20 cellular contexts compared by ENCODE assay signal in the genomic region with DNA sequence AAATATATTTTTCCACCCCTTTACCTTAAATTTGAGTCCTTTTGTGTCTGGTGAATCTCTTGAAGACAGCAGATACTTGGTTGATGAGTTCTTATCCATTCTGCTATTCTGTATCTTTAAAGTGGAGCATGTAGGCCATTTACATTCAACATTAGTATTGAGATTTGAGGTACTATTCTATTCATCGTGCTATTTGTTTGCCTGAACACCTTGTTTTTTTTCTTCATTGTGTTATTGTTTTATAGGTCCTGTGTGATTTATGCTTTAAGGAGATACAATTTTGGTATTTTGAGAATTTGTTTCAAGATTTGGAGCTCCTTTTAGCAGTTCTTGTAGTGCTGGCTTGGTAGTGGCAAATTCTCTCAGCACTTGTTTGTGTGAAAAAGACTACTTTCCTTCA. TPM values are rescaled to one million over a fixed set of nuclear protein-coding genes. Genes with fewer than 3 reads are reported as not detected.
A peak's percentile ranks its signal among the peaks of the same experiment; 100 is the strongest.
DNase-seq lines count a peak whose midpoint lies in the region; ATAC-seq, FAIRE-seq and TF ChIP-seq lines count a peak whose summit lies in the region.
"Had no signal": no experiment of that assay in that cellular context is flagged by ENCODE, and none has a peak within 500 bp of the region (broad histone marks: within the 10 kb centered on the region; RNA-seq: fewer than 3 reads in every experiment).

No MANE protein-coding gene starts in this region.

- H3K4me3 ChIP-seq in CD8-positive, alpha-beta T cell (ENCODE audit: low read depth, low read length): no peak overlapping the region
- no peak overlapping the region for H3K4me3 ChIP-seq in GM12878
- H3K4me3 ChIP-seq in PC-9: no peak overlapping the region
- H3K4me3 ChIP-seq in smooth muscle cell: no peak overlapping the region

- intact Hi-C loops in CD8-positive, alpha-beta T cell (cut with DNase I, micrococcal nuclease): no loop called here
- intact Hi-C loops in GM12878 (cut with micrococcal nuclease; ENCODE audit: unreplicated experiment): no loop called here
- intact Hi-C loops in PC-9 (cut with micrococcal nuclease; ENCODE audit: unreplicated experiment): no loop called here

- in situ Hi-C loops in GM12878 (cut with MboI): no loop called here

- H3K36me3 Mint-ChIP-seq in activated naive CD8-positive, alpha-beta T cell treated with anti-CD3 and anti-CD28 coated beads for 36 hours: peaks cover 79% of the 10 kb centered on the region
- peaks cover 83% of the 10 kb centered on the region for H3K36me3 Mint-ChIP-seq in activated naive CD8-positive, alpha-beta T cell treated with anti-CD3 and anti-CD28 coated beads, Interleukin-2, amount 50 U/mL, for 24 hours (ENCODE audit: low read depth)
- peaks cover 77% of the 10 kb centered on the region for H3K36me3 Mint-ChIP-seq in CD8-positive, alpha-beta T cell

- H3K36me3 ChIP-seq in CD8-positive, alpha-beta T cell (ENCODE audit: insufficient read depth, low read length): peaks cover 35% of the 10 kb centered on the region
- peaks cover 9 to 45% of the 10 kb centered on the region in 2 experiments for H3K36me3 ChIP-seq in GM12878 (ENCODE audit: control insufficient read depth in 2 of 2, insufficient read depth in 2 of 2, low read length in 1 of 2)
- H3K36me3 ChIP-seq in PC-9 (ENCODE audit: low read depth): peaks cover 29% of the 10 kb centered on the region
- H3K36me3 ChIP-seq in smooth muscle cell (ENCODE audit: low read depth): peaks cover 43% of the 10 kb centered on the region

- H3K27me3 ChIP-seq in CD8-positive, alpha-beta T cell (ENCODE audit: insufficient read depth, low read length): no peaks in the 10 kb centered on the region
- no peaks in the 10 kb centered on the region for H3K27me3 ChIP-seq in GM12878 (replicated peaks in 1 of 2; ENCODE audit: control insufficient read depth in 2 of 2, insufficient read depth in 2 of 2, low read length in 1 of 2)
- no peaks in the 10 kb centered on the region for H3K27me3 ChIP-seq in PC-9 (ENCODE audit: insufficient read depth, low read depth)
- H3K27me3 ChIP-seq in smooth muscle cell (ENCODE audit: low read depth): no peaks in the 10 kb centered on the region

- H3K9me3 Mint-ChIP-seq in activated naive CD8-positive, alpha-beta T cell treated with anti-CD3 and anti-CD28 coated beads for 36 hours: peaks cover 14% of the 10 kb centered on the region
- H3K9me3 Mint-ChIP-seq in activated naive CD8-positive, alpha-beta T cell treated with anti-CD3 and anti-CD28 coated beads, Interleukin-2, amount 50 U/mL, for 24 hours: peaks cover 3% of the 10 kb centered on the region
- H3K9me3 Mint-ChIP-seq in CD8-positive, alpha-beta T cell: peaks cover 13% of the 10 kb centered on the region

- no peak overlapping the region for H3K4me2 ChIP-seq in GM12878 (ENCODE audit: control insufficient read depth, insufficient read depth)
- no peak overlapping the region for H3K4me2 ChIP-seq in PC-9
- no peak overlapping the region for H3K4me2 ChIP-seq in smooth muscle cell

- BruUV-seq in GM12878 (replicated peaks; lab: Mats Ljungman, UMichigan): no TSS peak
- no TSS peak for BruUV-seq in PC-9 (replicated peaks; lab: Mats Ljungman, UMichigan)

- WGBS in GM12878 (ENCODE audit: insufficient coverage, insufficient replicate concordance, low lambda C conversion rate, missing lambda C conversion rate): 100% methylated on average over 1 of the region's 1 CpG
- 95% methylated on average over 1 of the region's 1 CpG for WGBS in smooth muscle cell (ENCODE audit: low lambda C conversion rate)

- H3F3A ChIP-seq in PC-9 (ENCODE audit: insufficient read depth, low read depth) (no peaks in the 10 kb centered on the region), smooth muscle cell (ENCODE audit: low read depth) (peaks cover 26% of the 10 kb centered on the region)

- no peaks in the 10 kb centered on the region for H3K27me3 Mint-ChIP-seq in activated naive CD8-positive, alpha-beta T cell treated with anti-CD3 and anti-CD28 coated beads for 36 hours
- no peaks in the 10 kb centered on the region for H3K27me3 Mint-ChIP-seq in activated naive CD8-positive, alpha-beta T cell treated with anti-CD3 and anti-CD28 coated beads, Interleukin-2, amount 50 U/mL, for 24 hours
- no peaks in the 10 kb centered on the region for H3K27me3 Mint-ChIP-seq in CD8-positive, alpha-beta T cell (ENCODE audit: low read depth)
- H3K27me3 Mint-ChIP-seq: CD8-positive, alpha-beta memory T cell; IgD-negative memory B cell had no signal

- TF ChIP-seq RAD21 in GM12878 (IDR thresholded peaks at IDR 0.05; ENCODE audit: insufficient read depth, low read depth, low read length): no peak

- H3K79me2 ChIP-seq in GM12878 (ENCODE audit: control insufficient read depth, insufficient read depth, low read length) (peaks cover 33% of the 10 kb centered on the region), PC-9 (ENCODE audit: low read depth) (peaks cover 42% of the 10 kb centered on the region), smooth muscle cell (ENCODE audit: low read depth) (peaks cover 99% of the 10 kb centered on the region)

- no peaks in the 10 kb centered on the region for H3K4me1 ChIP-seq in CD8-positive, alpha-beta T cell (ENCODE audit: insufficient read depth, low read length)
- H3K4me1 ChIP-seq in GM12878 (ENCODE audit: control insufficient read depth, insufficient read depth, low read length) (no peaks in the 10 kb centered on the region), PC-9 (replicated peaks; ENCODE audit: insufficient read depth) (no peaks in the 10 kb centered on the region), smooth muscle cell (ENCODE audit: low read depth) (no peaks in the 10 kb centered on the region)

- FAIRE-seq in GM12878 (lab: Jason Lieb, UNC): no peak
- FAIRE-seq: H54 had no signal

- H3K4me1 Mint-ChIP-seq in activated naive CD8-positive, alpha-beta T cell treated with anti-CD3 and anti-CD28 coated beads for 36 hours: peaks cover 35% of the 10 kb centered on the region
- peaks cover 36% of the 10 kb centered on the region for H3K4me1 Mint-ChIP-seq in activated naive CD8-positive, alpha-beta T cell treated with anti-CD3 and anti-CD28 coated beads, Interleukin-2, amount 50 U/mL, for 24 hours
- H3K4me1 Mint-ChIP-seq in CD8-positive, alpha-beta T cell (ENCODE audit: low read depth): peaks cover 37% of the 10 kb centered on the region

- H4K20me1 ChIP-seq in GM12878 (ENCODE audit: control insufficient read depth, insufficient read depth) (no peaks in the 10 kb centered on the region), PC-9 (ENCODE audit: insufficient read depth) (peaks cover 3% of the 10 kb centered on the region; the same call in 1 of the 2 replicates), smooth muscle cell (ENCODE audit: low read depth) (peaks cover 76% of the 10 kb centered on the region)

- H3K27ac ChIP-seq in CD8-positive, alpha-beta T cell (ENCODE audit: low read depth, low read length): no peak overlapping the region
- H3K27ac ChIP-seq in GM12878 (ENCODE audit: control insufficient read depth, insufficient read depth): no peak overlapping the region
- no peak overlapping the region for H3K27ac ChIP-seq in PC-9
- H3K27ac ChIP-seq in smooth muscle cell (ENCODE audit: low read depth): no peak overlapping the region

- RAD21 ChIA-PET in GM12878 (lab: Charles Lee; ENCODE audit: unreplicated experiment): interaction anchor here (1.2 to 2.0 kb wide), 2 partner anchors 27 to 57 kb away, joined by 3 to 7 read pairs; no protein-coding TSS in a partner anchor

- ATAC-seq in activated naive CD8-positive, alpha-beta T cell treated with anti-CD3 and anti-CD28 coated beads, Interleukin-2, amount 50 U/mL, for 24 hours: no peak
- ATAC-seq in CD8-positive, alpha-beta T cell: no peak
- ATAC-seq in GM12878: no peak

- no peak for TF ChIP-seq CTCF in CD8-positive, alpha-beta T cell (IDR thresholded peaks at IDR 0.05)
- TF ChIP-seq CTCF in GM12878 (IDR thresholded peaks at IDR 0.05 in 2 of 3, conservative IDR thresholded peaks at IDR 0.05 in 1 of 3; ENCODE audit: control insufficient read depth in 2 of 3, extremely low read depth in 1 of 3, insufficient read depth in 1 of 3, low read depth in 3 of 3, low read length in 3 of 3) (no peak), PC-9 (conservative IDR thresholded peaks at IDR 0.05) (no peak), smooth muscle cell (IDR thresholded peaks at IDR 0.05; ENCODE audit: borderline replicate concordance, insufficient read depth, poor library complexity, severe bottlenecking) (no peak)

- H3K4me3 Mint-ChIP-seq in activated naive CD8-positive, alpha-beta T cell treated with anti-CD3 and anti-CD28 coated beads for 36 hours: no peak overlapping the region
- no peak overlapping the region for H3K4me3 Mint-ChIP-seq in activated naive CD8-positive, alpha-beta T cell treated with anti-CD3 and anti-CD28 coated beads, Interleukin-2, amount 50 U/mL, for 24 hours
- H3K4me3 Mint-ChIP-seq in CD8-positive, alpha-beta T cell: no peak overlapping the region
- H3K4me3 Mint-ChIP-seq: IgD-negative memory B cell had no signal

- CTCF ChIA-PET in CD8-positive, alpha-beta T cell (lab: Charles Lee): interaction anchor here (0.9 to 1.6 kb wide), 2 partner anchors 27 to 87 kb away, joined by 3 to 4 read pairs; no protein-coding TSS in a partner anchor
- CTCF ChIA-PET in GM12878 (lab: Yijun Ruan, JAX) (interaction anchor here (0.6 to 0.8 kb wide), 2 partner anchors 21 to 81 kb away, joined by 3 to 5 read pairs; no protein-coding TSS in a partner anchor), PC-9 (lab: Charles Lee) (no interaction called here)

- no peak for TF ChIP-seq POLR2A in GM12878 (IDR thresholded peaks at IDR 0.05; ENCODE audit: low read depth, low read length)

- H3K27ac Mint-ChIP-seq in activated naive CD8-positive, alpha-beta T cell treated with anti-CD3 and anti-CD28 coated beads for 36 hours: peak overlapping the region; percentile 37
- no peak overlapping the region for H3K27ac Mint-ChIP-seq in activated naive CD8-positive, alpha-beta T cell treated with anti-CD3 and anti-CD28 coated beads, Interleukin-2, amount 50 U/mL, for 24 hours
- H3K27ac Mint-ChIP-seq in CD8-positive, alpha-beta T cell: peak overlapping the region; percentile 55

- H2AFZ ChIP-seq in GM12878 (ENCODE audit: control insufficient read depth, low read depth, low read length) (no peak overlapping the region), PC-9 (no peak overlapping the region), smooth muscle cell (ENCODE audit: low read depth) (no peak overlapping the region)

- no peaks in the 10 kb centered on the region for H3K9me2 ChIP-seq in PC-9 (ENCODE audit: insufficient read depth)

- H3K9me3 ChIP-seq in CD8-positive, alpha-beta T cell (ENCODE audit: low read length): no peaks in the 10 kb centered on the region
- H3K9me3 ChIP-seq in GM12878 (replicated peaks; ENCODE audit: control insufficient read depth, insufficient read depth, low read length) (peaks cover 2% of the 10 kb centered on the region; the same call in 2 of the 3 replicates), PC-9 (ENCODE audit: insufficient read depth, low read depth) (no peaks in the 10 kb centered on the region), smooth muscle cell (replicated peaks; ENCODE audit: low read depth) (no peaks in the 10 kb centered on the region)

- POLR2A ChIA-PET in CD8-positive, alpha-beta T cell (lab: Charles Lee): no interaction called here
- POLR2A ChIA-PET in GM12878 (lab: Charles Lee) (no interaction called here), PC-9 (lab: Charles Lee; ENCODE audit: unreplicated experiment) (interaction anchor here (0.6 kb wide), 1 partner anchor 154 kb away, joined by 4 read pairs; no protein-coding TSS in a partner anchor)

- H3K9ac ChIP-seq in GM12878 (ENCODE audit: control insufficient read depth, insufficient read depth, low read length) (no peak overlapping the region), smooth muscle cell (ENCODE audit: low read depth) (no peak overlapping the region)

- no peak for DNase-seq in activated naive CD8-positive, alpha-beta T cell treated with anti-CD3 and anti-CD28 coated beads for 36 hours
- no peak for DNase-seq in activated naive CD8-positive, alpha-beta T cell treated with anti-CD3 and anti-CD28 coated beads, Interleukin-2, amount 50 U/mL, for 24 hours
- no peak for DNase-seq in CD8-positive, alpha-beta T cell
- no peak for DNase-seq in GM12878 (ENCODE audit: low read depth, low spot score)
- DNase-seq in PC-9: no peak
- no peak for DNase-seq in glomerular visceral epithelial cell (ENCODE audit: extremely low spot score)
- DNase-seq in smooth muscle cell (lab: John Stamatoyannopoulos, UW; ENCODE audit: unreplicated experiment): no peak
- DNase-seq: Calu3; CD8-positive, alpha-beta memory T cell; DMS153; Karpas-422; NCI-H1694; NCI-H2081; NCI-H2171 treated with DMSO at 0.1 percent for 48 hours; NCI-H446; NCI-H526; OCI-M1; Right ventricle myocardium superior had no signal

- SMC1A ChIA-PET in GM12878 (lab: Charles Lee; ENCODE audit: uncharacterized antibody, unreplicated experiment): interaction anchor here (0.8 to 1.3 kb wide), 3 partner anchors 10 to 23 kb away, joined by 3 to 4 read pairs (median 4); no protein-coding TSS in a partner anchor

- TF ChIP-seq EP300 in GM12878 (IDR thresholded peaks at IDR 0.05; ENCODE audit: borderline replicate concordance in 1 of 2, control insufficient read depth in 1 of 2, low read depth in 2 of 2, low read length in 2 of 2): no peak

RNA-seq across cellular contexts. Expression of a gene that starts 29.9 kb away (rescaled TPM):
- 100 to 1,000 TPM; 335 to 339 TPM for total RNA-seq in activated naive CD8-positive, alpha-beta T cell treated with anti-CD3 and anti-CD28 coated beads for 36 hours
- 10 to 100 TPM; 62.1 to 70.5 TPM for total RNA-seq in CD8-positive, alpha-beta T cell
- 115 and 118 TPM in 2 replicates for total RNA-seq in GM12878 (2013; cell fraction: nucleolus; rRNA removed)
- 376 and 409 TPM in 2 replicates for total RNA-seq in GM12878 (2014; rRNA removed)
- 384 and 395 TPM in 2 replicates for total RNA-seq in GM12878 (2014; rRNA removed; fragmentation: Illumina TruSeq; extraction: Trizol)
- total RNA-seq in GM12878 (2021): 261 and 262 TPM in 2 replicates
- polyA plus RNA-seq in GM12878 (2011; ENCODE audit: low read depth): 170 TPM
- 278 and 498 TPM in 2 replicates for polyA plus RNA-seq in GM12878 (2011; rRNA removed)
- polyA plus RNA-seq in GM12878 (2011; cell fraction: cytosol; rRNA removed): 192 and 220 TPM in 2 replicates
- polyA plus RNA-seq in GM12878 (2011; cell fraction: nucleus; rRNA removed): 89.3 and 133 TPM in 2 replicates
- 197 and 223 TPM in 2 replicates for polyA plus RNA-seq in GM12878 (2012)
- 334 and 406 TPM in 2 replicates for polyA plus RNA-seq in GM12878 (2014; fragmentation: Illumina TruSeq; extraction: Trizol)
- polyA plus RNA-seq in GM12878 (2014; fragmentation: Nextera tagmentation; extraction: Ambion mirVana): 100 to 1,000 TPM; 264 to 334 TPM
- 233 and 268 TPM in 2 replicates for polyA plus RNA-seq in GM12878 (2014; rRNA removed)
- 100 to 1,000 TPM; 264 to 275 TPM for polyA plus RNA-seq in GM12878 (2016; fragmentation: Nextera tagmentation; extraction: Ambion mirVana)
- polyA minus RNA-seq in GM12878 (2011; rRNA and poly(A)+ RNA removed): 242 and 246 TPM in 2 replicates
- 185 and 211 TPM in 2 replicates for polyA minus RNA-seq in GM12878 (2011; cell fraction: cytosol; rRNA and poly(A)+ RNA removed)
- 48.5 and 83.2 TPM in 2 replicates for polyA minus RNA-seq in GM12878 (2011; cell fraction: nucleus; rRNA and poly(A)+ RNA removed)
- 152 and 196 TPM in 2 replicates for total RNA-seq in PC-9 (2021)
- total RNA-seq in smooth muscle cell: 334 and 400 TPM in 2 replicates
- 172 and 186 TPM in 2 replicates for polyA plus RNA-seq in smooth muscle cell
